17 cellular contexts compared by ENCODE assay signal in genomic region chr3:100782359-100782758, GRCh38.
"Had no signal": no experiment of that assay in that cellular context is flagged by ENCODE, and none has a peak within 500 bp of the region (broad histone marks: within the 10 kb centered on the region; RNA-seq: fewer than 3 reads in every experiment).

No MANE protein-coding gene starts in this region.

- H3K9me3 ChIP-seq: mucosa of descending colon, psoas muscle had no signal

- H3K27ac Mint-ChIP-seq: activated CD4-positive, alpha-beta T cell treated with anti-CD3 and anti-CD28 coated beads, Interleukin-2, amount 10 ng/mL, durations not matched to agents 7 days and 5 days; activated naive CD4-positive, alpha-beta T cell treated with anti-CD3 and anti-CD28 coated beads for 36 hours; activated naive CD8-positive, alpha-beta T cell treated with anti-CD3 and anti-CD28 coated beads, Interleukin-2, amount 50 U/mL, for 24 hours; activated T-helper 17 cell treated with anti-CD3 and anti-CD28 coated beads, Interleukin-2, amount 50 U/mL, for 72 hours; naive thymus-derived CD8-positive, alpha-beta T cell; stimulated activated effector memory CD8-positive, alpha-beta T cell treated with anti-CD3 and anti-CD28 coated beads, Interleukin-12 subunit alpha, Interleukin-12 subunit beta, amount 100 ng/mL, for 72 hours had no signal

- H2AFZ ChIP-seq: hepatocyte had no signal

- H3K4me3 Mint-ChIP-seq: activated CD4-positive, alpha-beta T cell treated with anti-CD3 and anti-CD28 coated beads, Interleukin-2, amount 10 ng/mL, durations not matched to agents 7 days and 5 days; activated naive CD4-positive, alpha-beta T cell treated with anti-CD3 and anti-CD28 coated beads for 36 hours; activated naive CD8-positive, alpha-beta T cell treated with anti-CD3 and anti-CD28 coated beads, Interleukin-2, amount 50 U/mL, for 24 hours; activated T-helper 17 cell treated with anti-CD3 and anti-CD28 coated beads, Interleukin-2, amount 50 U/mL, for 72 hours; naive thymus-derived CD8-positive, alpha-beta T cell; stimulated activated effector memory CD8-positive, alpha-beta T cell treated with anti-CD3 and anti-CD28 coated beads, Interleukin-12 subunit alpha, Interleukin-12 subunit beta, amount 100 ng/mL, for 72 hours had no signal

- H3K4me1 Mint-ChIP-seq: activated CD4-positive, alpha-beta T cell treated with anti-CD3 and anti-CD28 coated beads, Interleukin-2, amount 10 ng/mL, durations not matched to agents 7 days and 5 days; activated naive CD8-positive, alpha-beta T cell treated with anti-CD3 and anti-CD28 coated beads, Interleukin-2, amount 50 U/mL, for 24 hours; activated T-helper 17 cell treated with anti-CD3 and anti-CD28 coated beads, Interleukin-2, amount 50 U/mL, for 72 hours; naive thymus-derived CD8-positive, alpha-beta T cell; stimulated activated effector memory CD8-positive, alpha-beta T cell treated with anti-CD3 and anti-CD28 coated beads, Interleukin-12 subunit alpha, Interleukin-12 subunit beta, amount 100 ng/mL, for 72 hours had no signal

- H3K27me3 Mint-ChIP-seq: activated naive CD8-positive, alpha-beta T cell treated with anti-CD3 and anti-CD28 coated beads, Interleukin-2, amount 50 U/mL, for 24 hours; activated T-helper 17 cell treated with anti-CD3 and anti-CD28 coated beads, Interleukin-2, amount 50 U/mL, for 72 hours had no signal

- DNase-seq: activated CD4-positive, alpha-beta T cell treated with anti-CD3 and anti-CD28 coated beads, Interleukin-2, amount 10 ng/mL, durations not matched to agents 7 days and 5 days; activated naive CD4-positive, alpha-beta T cell treated with anti-CD3 and anti-CD28 coated beads for 36 hours; activated naive CD8-positive, alpha-beta T cell treated with anti-CD3 and anti-CD28 coated beads, Interleukin-2, amount 50 U/mL, for 24 hours; aorta; mucosa of descending colon; naive thymus-derived CD8-positive, alpha-beta T cell; nucleus accumbens; psoas muscle; stimulated activated CD4-positive, alpha-beta T cell treated with anti-CD3 and anti-CD28 coated beads, Interleukin-12 subunit alpha, Interleukin-12 subunit beta, amount 100 ng/mL, for 4 hours; stimulated activated CD4-positive, alpha-beta T cell treated with anti-CD3 and anti-CD28 coated beads, Interleukin-2, amount 100 ng/mL, for 24 hours; T-helper 9 cell had no signal

- H3K4me1 ChIP-seq: psoas muscle had no signal

- H3K27ac ChIP-seq: epithelial cell of prostate, hepatocyte, psoas muscle had no signal

- ATAC-seq: activated naive CD8-positive, alpha-beta T cell treated with anti-CD3 and anti-CD28 coated beads, Interleukin-2, amount 50 U/mL, for 24 hours; activated T-helper 17 cell treated with anti-CD3 and anti-CD28 coated beads, Interleukin-2, amount 50 U/mL, for 72 hours; left lobe of liver; mucosa of descending colon; naive thymus-derived CD8-positive, alpha-beta T cell; psoas muscle; stimulated activated effector memory CD8-positive, alpha-beta T cell treated with anti-CD3 and anti-CD28 coated beads, Interleukin-12 subunit alpha, Interleukin-12 subunit beta, amount 100 ng/mL, for 72 hours had no signal

- H3K36me3 Mint-ChIP-seq: stimulated activated effector memory CD8-positive, alpha-beta T cell treated with anti-CD3 and anti-CD28 coated beads, Interleukin-12 subunit alpha, Interleukin-12 subunit beta, amount 100 ng/mL, for 72 hours had no signal

- H3K79me2 ChIP-seq: hepatocyte had no signal

- H3K4me2 ChIP-seq: hepatocyte had no signal

- FAIRE-seq: keratinocyte had no signal

- H3K27me3 ChIP-seq: hepatocyte had no signal

- H3K9me3 Mint-ChIP-seq: activated T-helper 17 cell treated with anti-CD3 and anti-CD28 coated beads, Interleukin-2, amount 50 U/mL, for 72 hours; stimulated activated effector memory CD8-positive, alpha-beta T cell treated with anti-CD3 and anti-CD28 coated beads, Interleukin-12 subunit alpha, Interleukin-12 subunit beta, amount 100 ng/mL, for 72 hours had no signal

- H3K4me3 ChIP-seq: hepatocyte, mucosa of descending colon, psoas muscle had no signal
